In genomic region chr22:42066937-42067336, GRCh38 we compare ENCODE assay signal across 26 cellular contexts.
"Had no signal": no experiment of that assay in that cellular context is flagged by ENCODE, and none has a peak within 500 bp of the region (broad histone marks: within the 10 kb centered on the region; RNA-seq: fewer than 3 reads in every experiment).

No MANE protein-coding gene starts in this region.

- H3K9ac ChIP-seq: neural progenitor cell had no signal

- H3K27me3 ChIP-seq: dorsolateral prefrontal cortex, gastrocnemius medialis, neural progenitor cell, right atrium auricular region had no signal

- H3K4me3 Mint-ChIP-seq: activated CD4-positive, alpha-beta memory T cell treated with anti-CD3 and anti-CD28 coated beads, Interleukin-2, amount 10 ng/mL, durations not matched to agents 7 days and 5 days; activated CD4-positive, alpha-beta T cell treated with anti-CD3 and anti-CD28 coated beads, Interleukin-2, amount 10 ng/mL, durations not matched to agents 7 days and 5 days; activated naive CD4-positive, alpha-beta T cell treated with anti-CD3 and anti-CD28 coated beads, Interleukin-2, amount 50 U/mL, for 24 hours; activated naive CD8-positive, alpha-beta T cell treated with anti-CD3 and anti-CD28 coated beads, Interleukin-2, amount 50 U/mL, for 24 hours; activated T-helper 1 cell treated with anti-CD3 and anti-CD28 coated beads, Interleukin-12 subunit alpha, Interleukin-12 subunit beta, Interleukin-2, Interleukin-4 antibody, amounts not matched to agents 30 ng/mL and 10 ng/mL and 1 ng/mL, durations not matched to agents 14 hours and 24 hours and 36 hours; effector memory CD8-positive, alpha-beta T cell; memory B cell; natural killer cell; neural progenitor cell; stimulated activated naive CD8-positive, alpha-beta T cell treated with anti-CD3 and anti-CD28 coated beads, Interleukin-15, Interleukin-2, amounts not matched to agents 100 ng/mL and 50 ng/mL, for 24 hours; WTC11 had no signal

- H3K4me3 ChIP-seq: dorsolateral prefrontal cortex, gastrocnemius medialis, neural progenitor cell, right atrium auricular region, thoracic aorta had no signal

- DNase-seq: activated CD4-positive, alpha-beta memory T cell treated with anti-CD3 and anti-CD28 coated beads, Interleukin-2, amount 10 ng/mL, durations not matched to agents 7 days and 5 days; activated CD4-positive, alpha-beta T cell treated with anti-CD3 and anti-CD28 coated beads for 1 hour; activated CD4-positive, alpha-beta T cell treated with anti-CD3 and anti-CD28 coated beads, Interleukin-2, amount 10 ng/mL, durations not matched to agents 7 days and 5 days; activated naive CD8-positive, alpha-beta T cell treated with anti-CD3 and anti-CD28 coated beads, Interleukin-2, amount 50 U/mL, for 24 hours; activated T-cell treated with anti-CD3 and anti-CD28 coated beads, Interleukin-2, amount 50 U/mL, for 1 hour; amygdala; central memory CD4-positive, alpha-beta T cell; effector memory CD8-positive, alpha-beta T cell; erythroblast; gastrocnemius medialis; glutamatergic neuron; hippocampal formation; natural killer cell; occipital lobe; stimulated activated CD4-positive, alpha-beta T cell treated with anti-CD3 and anti-CD28 coated beads, Interleukin-2, amount 100 ng/mL, for 48 hours; T-helper 2 cell; trophoblast cell had no signal

- H3K36me3 Mint-ChIP-seq: natural killer cell had no signal

- H3K27me3 Mint-ChIP-seq: activated CD4-positive, alpha-beta memory T cell treated with anti-CD3 and anti-CD28 coated beads, Interleukin-2, amount 10 ng/mL, durations not matched to agents 7 days and 5 days; activated CD4-positive, alpha-beta T cell treated with anti-CD3 and anti-CD28 coated beads, Interleukin-2, amount 10 ng/mL, durations not matched to agents 7 days and 5 days; activated naive CD4-positive, alpha-beta T cell treated with anti-CD3 and anti-CD28 coated beads, Interleukin-2, amount 50 U/mL, for 24 hours; activated naive CD8-positive, alpha-beta T cell treated with anti-CD3 and anti-CD28 coated beads, Interleukin-2, amount 50 U/mL, for 24 hours; effector memory CD8-positive, alpha-beta T cell; memory B cell; stimulated activated naive CD8-positive, alpha-beta T cell treated with anti-CD3 and anti-CD28 coated beads, Interleukin-15, Interleukin-2, amounts not matched to agents 100 ng/mL and 50 ng/mL, for 24 hours had no signal

- H3K27ac ChIP-seq: dorsolateral prefrontal cortex, gastrocnemius medialis, neural progenitor cell, right atrium auricular region, thoracic aorta had no signal

- H3K9me3 ChIP-seq: gastrocnemius medialis, right atrium auricular region, thoracic aorta had no signal

- H3K9me3 Mint-ChIP-seq: activated CD4-positive, alpha-beta memory T cell treated with anti-CD3 and anti-CD28 coated beads, Interleukin-2, amount 10 ng/mL, durations not matched to agents 7 days and 5 days; activated CD4-positive, alpha-beta T cell treated with anti-CD3 and anti-CD28 coated beads, Interleukin-2, amount 10 ng/mL, durations not matched to agents 7 days and 5 days; activated naive CD4-positive, alpha-beta T cell treated with anti-CD3 and anti-CD28 coated beads, Interleukin-2, amount 50 U/mL, for 24 hours; activated naive CD8-positive, alpha-beta T cell treated with anti-CD3 and anti-CD28 coated beads, Interleukin-2, amount 50 U/mL, for 24 hours; activated T-helper 1 cell treated with anti-CD3 and anti-CD28 coated beads, Interleukin-12 subunit alpha, Interleukin-12 subunit beta, Interleukin-2, Interleukin-4 antibody, amounts not matched to agents 30 ng/mL and 10 ng/mL and 1 ng/mL, durations not matched to agents 14 hours and 24 hours and 36 hours; effector memory CD8-positive, alpha-beta T cell; memory B cell; natural killer cell; neural progenitor cell; stimulated activated naive CD8-positive, alpha-beta T cell treated with anti-CD3 and anti-CD28 coated beads, Interleukin-15, Interleukin-2, amounts not matched to agents 100 ng/mL and 50 ng/mL, for 24 hours; WTC11 had no signal

- H3K36me3 ChIP-seq: neural progenitor cell had no signal

- H3K27ac Mint-ChIP-seq: activated CD4-positive, alpha-beta memory T cell treated with anti-CD3 and anti-CD28 coated beads, Interleukin-2, amount 10 ng/mL, durations not matched to agents 7 days and 5 days; activated CD4-positive, alpha-beta T cell treated with anti-CD3 and anti-CD28 coated beads, Interleukin-2, amount 10 ng/mL, durations not matched to agents 7 days and 5 days; activated naive CD4-positive, alpha-beta T cell treated with anti-CD3 and anti-CD28 coated beads, Interleukin-2, amount 50 U/mL, for 24 hours; activated naive CD8-positive, alpha-beta T cell treated with anti-CD3 and anti-CD28 coated beads, Interleukin-2, amount 50 U/mL, for 24 hours; activated T-helper 1 cell treated with anti-CD3 and anti-CD28 coated beads, Interleukin-12 subunit alpha, Interleukin-12 subunit beta, Interleukin-2, Interleukin-4 antibody, amounts not matched to agents 30 ng/mL and 10 ng/mL and 1 ng/mL, durations not matched to agents 14 hours and 24 hours and 36 hours; effector memory CD8-positive, alpha-beta T cell; memory B cell; natural killer cell; neural progenitor cell; stimulated activated naive CD8-positive, alpha-beta T cell treated with anti-CD3 and anti-CD28 coated beads, Interleukin-15, Interleukin-2, amounts not matched to agents 100 ng/mL and 50 ng/mL, for 24 hours had no signal
